In genomic region chr1:107702946-107703571, GRCh38 we compare ENCODE assay signal across 14 cellular contexts.
A peak's percentile ranks its signal among the peaks of the same experiment; 100 is the strongest.
DNase-seq lines count a peak whose midpoint lies in the region; ATAC-seq and TF ChIP-seq lines count a peak whose summit lies in the region.
"Had no signal": no experiment of that assay in that cellular context is flagged by ENCODE, and none has a peak within 500 bp of the region (broad histone marks: within the 10 kb centered on the region; RNA-seq: fewer than 3 reads in every experiment).

No MANE protein-coding gene starts in this region.

- TF ChIP-seq CTCF in MCF 10A (IDR thresholded peaks at IDR 0.05; ENCODE audit: unreplicated experiment) = no peak

- H3K4me3 Mint-ChIP-seq in MCF 10A (ENCODE audit: unreplicated experiment) = no peak overlapping the region
- H3K4me3 Mint-ChIP-seq in T-helper 17 cell = no peak overlapping the region
- H3K4me3 Mint-ChIP-seq: IgD-negative memory B cell had no signal

- intact Hi-C loops in MCF 10A (cut with micrococcal nuclease) = no loop called here

- no peak for ATAC-seq in T-helper 17 cell

- POLR2A ChIA-PET in MCF 10A (lab: Yijun Ruan, JAX) = no interaction called here

- in situ Hi-C loops in T47D (cut with HindIII; ENCODE audit: low pct_unique_long_range_greater_than_20kb, low sequenced_read_pairs) = no loop called here

- no peaks in the 10 kb centered on the region for H3K4me1 Mint-ChIP-seq in MCF 10A (ENCODE audit: insufficient read depth, unreplicated experiment)
- H3K4me1 Mint-ChIP-seq in T-helper 17 cell = peaks cover 3% of the 10 kb centered on the region

- H3K27me3 Mint-ChIP-seq in MCF 10A (ENCODE audit: insufficient read depth, unreplicated experiment) (no peaks in the 10 kb centered on the region), T-helper 17 cell (no peaks in the 10 kb centered on the region)
- H3K27me3 Mint-ChIP-seq: IgD-negative memory B cell had no signal

- DNase-seq in T47D (ENCODE audit: low read depth in 1 of 2, low spot score in 1 of 2) = peak; percentile 4 to 84
- DNase-seq in MCF 10A (ENCODE audit: unreplicated experiment) = no peak
- peak; percentile 38 for DNase-seq in NCI-H226
- peak; percentile 15 for DNase-seq in fibroblast of peridontal ligament (ENCODE audit: extremely low read depth)
- no peak for DNase-seq in NCI-H187 treated with DMSO at 0.1 percent for 48 hours (lab: John Stamatoyannopoulos, UW)
- DNase-seq in T-helper 17 cell = no peak
- DNase-seq in NCI-H510A (lab: John Stamatoyannopoulos, UW) = no peak
- no peak for DNase-seq in HT-29 (ENCODE audit: low spot score)
- DNase-seq: BE2C, EL, NCI-H1436 treated with DMSO at 0.1 percent for 48 hours, NCI-H2081 treated with DMSO at 0.1 percent for 48 hours had no signal

- H3K9me3 Mint-ChIP-seq in MCF 10A (ENCODE audit: unreplicated experiment) = peaks cover 7% of the 10 kb centered on the region
- H3K9me3 Mint-ChIP-seq: IgD-negative memory B cell had no signal

- no peak overlapping the region for H3K27ac Mint-ChIP-seq in MCF 10A (ENCODE audit: low read depth, unreplicated experiment)
- H3K27ac Mint-ChIP-seq in T-helper 17 cell = no peak overlapping the region
- H3K27ac Mint-ChIP-seq: IgD-negative memory B cell had no signal

- H3K36me3 Mint-ChIP-seq in MCF 10A (ENCODE audit: insufficient read depth, unreplicated experiment) = no peaks in the 10 kb centered on the region
- H3K36me3 Mint-ChIP-seq in T-helper 17 cell (ENCODE audit: low read depth) = peaks cover 6% of the 10 kb centered on the region

- BruUV-seq in MCF 10A (replicated peaks; lab: Mats Ljungman, UMichigan) = no TSS peak

- H3K9me3 ChIP-seq in T-helper 17 cell (ENCODE audit: control insufficient read depth, low read length, poor library complexity, severe bottlenecking) = no peaks in the 10 kb centered on the region
- H3K9me3 ChIP-seq: BE2C, HAP-1 had no signal

- CTCF ChIA-PET in MCF 10A (lab: Yijun Ruan, JAX) = interaction anchor here (0.7 to 1.1 kb wide), 3 partner anchors 13 to 549 kb away, joined by 3 to 4 read pairs (median 3); no protein-coding TSS in a partner anchor

Comparison
In these comparisons a context has a peak if more than half of its experiments do, and no peak if none do; other contexts are left out.
1. DNase-seq: peak in T47D (2 of 2), NCI-H226 (single experiment) and fibroblast of peridontal ligament (single experiment); none in MCF 10A (single experiment), NCI-H187 treated with DMSO at 0.1 percent for 48 hours (single experiment), T-helper 17 cell (0 of 3), NCI-H510A (single experiment) and HT-29 (single experiment).